10 cellular contexts compared by ENCODE assay signal in genomic region chr22:36301851-36302250, GRCh38. TPM values are rescaled to one million over a fixed set of nuclear protein-coding genes. Genes with fewer than 3 reads are reported as not detected.
DNase-seq lines count a peak whose midpoint lies in the region; ATAC-seq and TF ChIP-seq lines count a peak whose summit lies in the region.
"Had no signal": no experiment of that assay in that cellular context is flagged by ENCODE, and none has a peak within 500 bp of the region (broad histone marks: within the 10 kb centered on the region; RNA-seq: fewer than 3 reads in every experiment).

No MANE protein-coding gene starts in this region.

- no peak overlapping the region for H3K4me3 Mint-ChIP-seq in activated naive CD4-positive, alpha-beta T cell treated with anti-CD3 and anti-CD28 coated beads, Interleukin-2, amount 10 ng/mL, durations not matched to agents 7 days and 5 days
- no peak overlapping the region for H3K4me3 Mint-ChIP-seq in WTC11

- H3K27me3 Mint-ChIP-seq in activated naive CD4-positive, alpha-beta T cell treated with anti-CD3 and anti-CD28 coated beads, Interleukin-2, amount 10 ng/mL, durations not matched to agents 7 days and 5 days: peaks cover 3% of the 10 kb centered on the region
- H3K27me3 Mint-ChIP-seq in WTC11 (ENCODE audit: low read depth): no peaks in the 10 kb centered on the region

- H3K27ac ChIP-seq in suprapubic skin: no peak overlapping the region
- H3K27ac ChIP-seq: lower lobe of right lung had no signal

- peak overlapping the region; percentile 70 for H3K27ac Mint-ChIP-seq in activated naive CD4-positive, alpha-beta T cell treated with anti-CD3 and anti-CD28 coated beads, Interleukin-2, amount 10 ng/mL, durations not matched to agents 7 days and 5 days
- peak overlapping the region; percentile 34; the same call in 1 of the 2 replicates for H3K27ac Mint-ChIP-seq in WTC11

- POLR2A ChIA-PET in WTC11 (lab: Charles Lee): interaction anchor here (0.7 kb wide), 2 partner anchors 26 to 27 kb away, joined by 3 read pairs; no protein-coding TSS in a partner anchor

- no peak for TF ChIP-seq POLR2A in suprapubic skin (IDR thresholded peaks at IDR 0.05)

- DNase-seq in activated naive CD4-positive, alpha-beta T cell treated with anti-CD3 and anti-CD28 coated beads, Interleukin-2, amount 10 ng/mL, durations not matched to agents 7 days and 5 days: no peak
- DNase-seq in activated naive CD4-positive, alpha-beta T cell (lab: John Stamatoyannopoulos, UW): no peak
- DNase-seq in WTC11 (ENCODE audit: low spot score) (no peak), fibroblast of the aortic adventitia (ENCODE audit: low read depth) (peak; percentile 15), suprapubic skin (ENCODE audit: low spot score in 2 of 2) (no peak), pons (ENCODE audit: low spot score) (no peak), HPDE6-E6E7 (ENCODE audit: extremely low spot score) (no peak)
- DNase-seq in stimulated activated CD8-positive, alpha-beta memory T cell treated with anti-CD3 and anti-CD28 coated beads, Interleukin-4, amount 100 ng/mL, for 48 hours: no peak

- CTCF ChIA-PET in activated naive CD4-positive, alpha-beta T cell treated with anti-CD3 and anti-CD28 coated beads, Interleukin-2, amount 10 ng/mL, durations not matched to agents 7 days and 5 days (lab: Charles Lee): interaction anchor here (0.9 to 8.1 kb wide), 21 partner anchors 12 to 226 kb away, joined by 3 to 88 read pairs (median 5); no protein-coding TSS in a partner anchor
- CTCF ChIA-PET in WTC11 (lab: Charles Lee): interaction anchor here (0.6 to 3.2 kb wide), 40 partner anchors 9 to 229 kb away, joined by 3 to 62 read pairs (median 5); partner anchors contain the start of genes APOL3, EIF3D, MYH9 and TXN2

- ATAC-seq in WTC11: no peak

- no peaks in the 10 kb centered on the region for H3K9me3 ChIP-seq in suprapubic skin
- H3K9me3 ChIP-seq: lower lobe of right lung had no signal

- H3K4me1 Mint-ChIP-seq in activated naive CD4-positive, alpha-beta T cell treated with anti-CD3 and anti-CD28 coated beads, Interleukin-2, amount 10 ng/mL, durations not matched to agents 7 days and 5 days: peaks cover 12% of the 10 kb centered on the region
- no peaks in the 10 kb centered on the region for H3K4me1 Mint-ChIP-seq in WTC11

- peaks cover 98% of the 10 kb centered on the region for H3K36me3 ChIP-seq in suprapubic skin

- WGBS in suprapubic skin: 82% methylated on average over 8 of the region's 8 CpGs

- H3K9me3 Mint-ChIP-seq in activated naive CD4-positive, alpha-beta T cell treated with anti-CD3 and anti-CD28 coated beads, Interleukin-2, amount 10 ng/mL, durations not matched to agents 7 days and 5 days: no peaks in the 10 kb centered on the region
- no peaks in the 10 kb centered on the region for H3K9me3 Mint-ChIP-seq in WTC11

- TF ChIP-seq EP300 in suprapubic skin (IDR thresholded peaks at IDR 0.05): peak; percentile 39

- H3K36me3 Mint-ChIP-seq in activated naive CD4-positive, alpha-beta T cell treated with anti-CD3 and anti-CD28 coated beads, Interleukin-2, amount 10 ng/mL, durations not matched to agents 7 days and 5 days: peaks cover 79% of the 10 kb centered on the region
- peaks cover 75% of the 10 kb centered on the region for H3K36me3 Mint-ChIP-seq in WTC11

- no peaks in the 10 kb centered on the region for H3K4me1 ChIP-seq in suprapubic skin

- H3K4me3 ChIP-seq in fibroblast of the aortic adventitia (ENCODE audit: low read depth, low read length) (no peak overlapping the region), suprapubic skin (no peak overlapping the region)
- H3K4me3 ChIP-seq: GM12878, lower lobe of right lung had no signal

- TF ChIP-seq CTCF in WTC11 (IDR thresholded peaks at IDR 0.05) (no peak), fibroblast of the aortic adventitia (IDR thresholded peaks at IDR 0.05; ENCODE audit: insufficient read depth, low read length) (no peak), suprapubic skin (IDR thresholded peaks at IDR 0.05) (no peak)

- H3K27me3 ChIP-seq in suprapubic skin: no peaks in the 10 kb centered on the region

TF ChIP-seq in WTC11, 78 proteins besides CTCF, POLR2A, EP300 and RAD21:
- TF ChIP-seq ZNF532 (CRISPR knock-in tag; IDR thresholded peaks at IDR 0.05; ENCODE audit: borderline replicate concordance): no peak
- TF ChIP-seq IRF1 (CRISPR knock-in tag; IDR thresholded peaks at IDR 0.05): no peak
- TF ChIP-seq SP1 (CRISPR knock-in tag; conservative IDR thresholded peaks at IDR 0.05): no peak
- no peak for TF ChIP-seq STAT6 (CRISPR knock-in tag; conservative IDR thresholded peaks at IDR 0.05; ENCODE audit: low read depth)
TF ChIP-seq in WTC11: peak in this region for 0.

RNA-seq across cellular contexts. Expression of gene APOL1, which starts 48.9 kb away (rescaled TPM):
- total RNA-seq in WTC11 (2021): 0.27 to 0.41 TPM (median 0.35 TPM) in 3 replicates
- 10.3 and 29.4 TPM in 2 replicates for total RNA-seq in fibroblast of the aortic adventitia (ENCODE audit: low replicate concordance)
- 1 to 10 TPM; 1.2 to 7.3 (median 3.0) TPM for total RNA-seq in suprapubic skin
